In the genomic region with DNA sequence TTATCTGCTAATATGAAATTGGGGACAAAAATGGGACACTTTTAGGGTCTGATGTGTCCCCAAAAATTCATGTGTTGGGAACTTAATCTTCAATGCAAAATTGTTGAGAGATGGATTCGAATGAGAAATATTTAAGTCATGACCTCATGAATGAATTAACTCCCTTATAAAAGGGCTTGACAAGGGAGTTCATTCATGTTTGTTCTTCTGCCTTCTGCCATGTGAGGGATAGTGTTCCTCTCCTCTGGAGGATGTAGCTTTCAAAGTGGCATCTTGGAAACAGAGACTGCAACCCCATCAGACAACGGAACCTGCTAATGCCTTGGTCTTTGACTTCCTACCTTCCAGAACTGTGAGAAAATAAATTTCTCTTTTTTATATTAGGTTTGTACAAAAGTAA, we compare ENCODE assay signal across 15 cellular contexts.
DNase-seq lines count a peak whose midpoint lies in the region; ATAC-seq and TF ChIP-seq lines count a peak whose summit lies in the region.
"Had no signal": no experiment of that assay in that cellular context is flagged by ENCODE, and none has a peak within 500 bp of the region (broad histone marks: within the 10 kb centered on the region; RNA-seq: fewer than 3 reads in every experiment).

No MANE protein-coding gene starts in this region.

- H3K27me3 Mint-ChIP-seq in nephron (ENCODE audit: low read depth) = no peaks in the 10 kb centered on the region
- H3K27me3 Mint-ChIP-seq: CD4-positive, alpha-beta memory T cell had no signal

- H3K27ac ChIP-seq in OCI-LY7 (ENCODE audit: low read depth, low read length, poor library complexity, severe bottlenecking) = no peak overlapping the region

- DNase-seq in foreskin melanocyte = peak; percentile 72
- DNase-seq in medulla oblongata (ENCODE audit: extremely low spot score) = peak; percentile 42
- no peak for DNase-seq in NCI-H187 (lab: John Stamatoyannopoulos, UW)
- DNase-seq in GOT3 (lab: John Stamatoyannopoulos, UW) = no peak
- DNase-seq in OCI-LY7 (ENCODE audit: low spot score) = no peak
- DNase-seq: C1 segment of cervical spinal cord; Caco-2; CD4-positive, alpha-beta memory T cell; DMS153; DND-41; HFFc6 had no signal

- H3K36me3 ChIP-seq in OCI-LY7 (ENCODE audit: insufficient read depth, low read length) = no peaks in the 10 kb centered on the region
- H3K36me3 ChIP-seq: HAP-1 had no signal

- H4K20me1 ChIP-seq in OCI-LY7 (ENCODE audit: insufficient read depth, low read length) = no peaks in the 10 kb centered on the region

- peak overlapping the region in 2 of 3 experiments; percentile 13 to 80 for H3K27ac Mint-ChIP-seq in nephron
- H3K27ac Mint-ChIP-seq: CD4-positive, alpha-beta memory T cell; GM23338; HFFc6 had no signal

- no TSS peak for BruUV-seq in OCI-LY7 (replicated peaks; lab: Mats Ljungman, UMichigan)

- no peaks in the 10 kb centered on the region for H3K79me2 ChIP-seq in OCI-LY7 (ENCODE audit: insufficient read depth, low read depth, low read length)

- no peak for TF ChIP-seq CTCF in nephron (IDR thresholded peaks at IDR 0.05; ENCODE audit: unreplicated experiment in 3 of 3)
- no peak for TF ChIP-seq CTCF in OCI-LY7 (conservative IDR thresholded peaks at IDR 0.05; ENCODE audit: low read length)

- H3K4me3 ChIP-seq in OCI-LY7 (ENCODE audit: low read depth, low read length, poor library complexity, severe bottlenecking) = no peak overlapping the region
- H3K4me3 ChIP-seq: GM23338, HAP-1 had no signal

- H2AFZ ChIP-seq in OCI-LY7 (ENCODE audit: low read length) = no peak overlapping the region
- H2AFZ ChIP-seq: GM23338 had no signal

- no peaks in the 10 kb centered on the region for H3K9me2 ChIP-seq in OCI-LY7 (ENCODE audit: insufficient read depth, low read length)

- intact Hi-C loops in OCI-LY7 (cut with micrococcal nuclease; ENCODE audit: unreplicated experiment) = no loop called here

- H3K9me3 ChIP-seq in OCI-LY7 (ENCODE audit: low read length) = no peaks in the 10 kb centered on the region
- H3K9me3 ChIP-seq: Caco-2, HAP-1 had no signal

- H3K4me1 ChIP-seq in OCI-LY7 (ENCODE audit: insufficient read depth, low read length, poor library complexity, severe bottlenecking) = no peaks in the 10 kb centered on the region
- H3K4me1 ChIP-seq: Caco-2, HAP-1 had no signal

- peaks cover 5% of the 10 kb centered on the region for H3K36me3 Mint-ChIP-seq in nephron (ENCODE audit: low read depth)
- H3K36me3 Mint-ChIP-seq: CD4-positive, alpha-beta memory T cell had no signal

- H3K9me3 Mint-ChIP-seq in nephron = peaks cover 4% of the 10 kb centered on the region

- H3K4me2 ChIP-seq in OCI-LY7 (ENCODE audit: low read length) = no peak overlapping the region
- H3K4me2 ChIP-seq: GM23338 had no signal

- no peak for ATAC-seq in HG03565 (IDR thresholded peaks at IDR 0.05; ENCODE audit: unreplicated experiment)
- ATAC-seq: GM23338 had no signal

- H3K4me1 Mint-ChIP-seq in nephron = peaks cover 34% of the 10 kb centered on the region
- H3K4me1 Mint-ChIP-seq: CD4-positive, alpha-beta memory T cell had no signal

- no peak overlapping the region for H3K4me3 Mint-ChIP-seq in nephron
- H3K4me3 Mint-ChIP-seq: CD4-positive, alpha-beta memory T cell; GM23338; HFFc6 had no signal

- POLR2A ChIA-PET in OCI-LY7 (lab: Charles Lee) = no interaction called here

- CTCF ChIA-PET in OCI-LY7 (lab: Charles Lee; ENCODE audit: unreplicated experiment) = no interaction called here

Comparison
In these comparisons a context has a peak if more than half of its experiments do, and no peak if none do; other contexts are left out.
1. DNase-seq: peak in foreskin melanocyte (single experiment) and medulla oblongata (single experiment); none in NCI-H187 (0 of 2), GOT3 (single experiment) and OCI-LY7 (single experiment).